Comparison of ENCODE assay signal across 1 cellular context in the genomic region with DNA sequence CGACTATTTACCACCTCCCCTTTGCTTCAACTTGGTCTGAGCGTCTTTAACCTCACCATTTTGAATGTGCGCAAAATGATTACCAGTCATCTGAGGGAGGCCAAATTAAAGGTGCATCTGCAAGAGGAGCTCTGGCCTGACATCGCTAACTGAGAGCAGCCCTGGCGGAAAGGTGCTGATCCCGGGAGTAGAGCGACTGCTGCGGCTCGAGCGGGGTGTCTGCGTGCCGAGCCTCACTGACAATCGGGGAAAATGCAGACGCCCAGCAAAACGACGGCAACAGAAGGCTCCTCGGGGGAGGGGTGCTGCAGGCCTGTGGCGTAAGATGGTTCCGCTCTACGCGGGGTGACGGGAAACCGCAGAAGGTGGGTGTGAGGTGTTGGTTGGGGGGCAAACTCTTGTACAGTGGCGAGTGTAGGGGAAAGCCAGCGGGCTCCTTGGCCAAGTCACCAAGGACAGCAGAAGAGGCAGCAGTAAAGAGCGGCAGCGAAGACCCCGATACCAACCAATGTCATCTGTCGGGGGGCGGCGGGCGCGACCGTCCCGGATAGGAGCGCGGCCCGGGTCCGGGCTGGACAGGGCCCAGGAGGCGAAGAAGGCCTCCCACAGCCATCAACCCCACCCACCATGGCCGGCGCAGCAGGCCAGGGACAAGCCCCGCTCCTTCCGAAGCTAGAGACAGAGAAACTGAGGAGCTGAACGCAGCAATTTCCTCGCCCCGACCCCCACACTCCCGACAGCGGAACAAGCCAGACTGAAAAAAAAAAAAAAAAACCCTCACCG.
TF ChIP-seq lines count a peak whose summit lies in the region.

No MANE protein-coding gene starts in this region.

TF ChIP-seq in WTC11, 78 proteins besides CTCF, POLR2A, EP300 and RAD21 (continued from another document):
- TF ChIP-seq, protein P1, sequence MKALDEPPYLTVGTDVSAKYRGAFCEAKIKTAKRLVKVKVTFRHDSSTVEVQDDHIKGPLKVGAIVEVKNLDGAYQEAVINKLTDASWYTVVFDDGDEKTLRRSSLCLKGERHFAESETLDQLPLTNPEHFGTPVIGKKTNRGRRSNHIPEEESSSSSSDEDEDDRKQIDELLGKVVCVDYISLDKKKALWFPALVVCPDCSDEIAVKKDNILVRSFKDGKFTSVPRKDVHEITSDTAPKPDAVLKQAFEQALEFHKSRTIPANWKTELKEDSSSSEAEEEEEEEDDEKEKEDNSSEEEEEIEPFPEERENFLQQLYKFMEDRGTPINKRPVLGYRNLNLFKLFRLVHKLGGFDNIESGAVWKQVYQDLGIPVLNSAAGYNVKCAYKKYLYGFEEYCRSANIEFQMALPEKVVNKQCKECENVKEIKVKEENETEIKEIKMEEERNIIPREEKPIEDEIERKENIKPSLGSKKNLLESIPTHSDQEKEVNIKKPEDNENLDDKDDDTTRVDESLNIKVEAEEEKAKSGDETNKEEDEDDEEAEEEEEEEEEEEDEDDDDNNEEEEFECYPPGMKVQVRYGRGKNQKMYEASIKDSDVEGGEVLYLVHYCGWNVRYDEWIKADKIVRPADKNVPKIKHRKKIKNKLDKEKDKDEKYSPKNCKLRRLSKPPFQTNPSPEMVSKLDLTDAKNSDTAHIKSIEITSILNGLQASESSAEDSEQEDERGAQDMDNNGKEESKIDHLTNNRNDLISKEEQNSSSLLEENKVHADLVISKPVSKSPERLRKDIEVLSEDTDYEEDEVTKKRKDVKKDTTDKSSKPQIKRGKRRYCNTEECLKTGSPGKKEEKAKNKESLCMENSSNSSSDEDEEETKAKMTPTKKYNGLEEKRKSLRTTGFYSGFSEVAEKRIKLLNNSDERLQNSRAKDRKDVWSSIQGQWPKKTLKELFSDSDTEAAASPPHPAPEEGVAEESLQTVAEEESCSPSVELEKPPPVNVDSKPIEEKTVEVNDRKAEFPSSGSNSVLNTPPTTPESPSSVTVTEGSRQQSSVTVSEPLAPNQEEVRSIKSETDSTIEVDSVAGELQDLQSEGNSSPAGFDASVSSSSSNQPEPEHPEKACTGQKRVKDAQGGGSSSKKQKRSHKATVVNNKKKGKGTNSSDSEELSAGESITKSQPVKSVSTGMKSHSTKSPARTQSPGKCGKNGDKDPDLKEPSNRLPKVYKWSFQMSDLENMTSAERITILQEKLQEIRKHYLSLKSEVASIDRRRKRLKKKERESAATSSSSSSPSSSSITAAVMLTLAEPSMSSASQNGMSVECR (CRISPR knock-in tag; IDR thresholded peaks at IDR 0.05; ENCODE audit: borderline replicate concordance): 0 out of 2 replicates have a peak, but pooled peaks have one; percentile 61
- peak; percentile 42; the same call in 1 of the 2 replicates for TF ChIP-seq USF1 (CRISPR knock-in tag; IDR thresholded peaks at IDR 0.05)
- no peak for TF ChIP-seq ZNF219 (CRISPR knock-in tag; IDR thresholded peaks at IDR 0.05; ENCODE audit: borderline replicate concordance)
- TF ChIP-seq ERG (CRISPR knock-in tag; IDR thresholded peaks at IDR 0.05): no peak
- no peak for TF ChIP-seq NFYB (CRISPR knock-in tag; conservative IDR thresholded peaks at IDR 0.05; ENCODE audit: low read depth)
- TF ChIP-seq SP1 (CRISPR knock-in tag; conservative IDR thresholded peaks at IDR 0.05): no peak
- TF ChIP-seq, protein P2, sequence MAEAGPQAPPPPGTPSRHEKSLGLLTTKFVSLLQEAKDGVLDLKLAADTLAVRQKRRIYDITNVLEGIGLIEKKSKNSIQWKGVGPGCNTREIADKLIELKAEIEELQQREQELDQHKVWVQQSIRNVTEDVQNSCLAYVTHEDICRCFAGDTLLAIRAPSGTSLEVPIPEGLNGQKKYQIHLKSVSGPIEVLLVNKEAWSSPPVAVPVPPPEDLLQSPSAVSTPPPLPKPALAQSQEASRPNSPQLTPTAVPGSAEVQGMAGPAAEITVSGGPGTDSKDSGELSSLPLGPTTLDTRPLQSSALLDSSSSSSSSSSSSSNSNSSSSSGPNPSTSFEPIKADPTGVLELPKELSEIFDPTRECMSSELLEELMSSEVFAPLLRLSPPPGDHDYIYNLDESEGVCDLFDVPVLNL (CRISPR knock-in tag; IDR thresholded peaks at IDR 0.05; ENCODE audit: borderline replicate concordance, low read depth): no peak
- TF ChIP-seq MLX (CRISPR knock-in tag; IDR thresholded peaks at IDR 0.05): no peak
- 0 out of 2 replicates have a peak, but pooled peaks have one; percentile 21 for TF ChIP-seq MAX (CRISPR knock-in tag; IDR thresholded peaks at IDR 0.05)
- TF ChIP-seq JUN (CRISPR knock-in tag; IDR thresholded peaks at IDR 0.05): no peak
- no peak for TF ChIP-seq MYBL2 (CRISPR knock-in tag; IDR thresholded peaks at IDR 0.05)
- no peak for TF ChIP-seq ZNF263 (CRISPR knock-in tag; IDR thresholded peaks at IDR 0.05; ENCODE audit: low read depth)
- no peak for TF ChIP-seq FOXJ3 (CRISPR knock-in tag; IDR thresholded peaks at IDR 0.05; ENCODE audit: borderline replicate concordance)
- TF ChIP-seq GTF2I (CRISPR knock-in tag; conservative IDR thresholded peaks at IDR 0.05): no peak
- TF ChIP-seq IRF1 (CRISPR knock-in tag; IDR thresholded peaks at IDR 0.05): no peak
- 0 out of 2 replicates have a peak, but pooled peaks have one; percentile 16 for TF ChIP-seq FOXP1 (CRISPR knock-in tag; IDR thresholded peaks at IDR 0.05; ENCODE audit: borderline replicate concordance)
